Comparison of ENCODE assay signal across 33 cellular contexts in the genomic region with DNA sequence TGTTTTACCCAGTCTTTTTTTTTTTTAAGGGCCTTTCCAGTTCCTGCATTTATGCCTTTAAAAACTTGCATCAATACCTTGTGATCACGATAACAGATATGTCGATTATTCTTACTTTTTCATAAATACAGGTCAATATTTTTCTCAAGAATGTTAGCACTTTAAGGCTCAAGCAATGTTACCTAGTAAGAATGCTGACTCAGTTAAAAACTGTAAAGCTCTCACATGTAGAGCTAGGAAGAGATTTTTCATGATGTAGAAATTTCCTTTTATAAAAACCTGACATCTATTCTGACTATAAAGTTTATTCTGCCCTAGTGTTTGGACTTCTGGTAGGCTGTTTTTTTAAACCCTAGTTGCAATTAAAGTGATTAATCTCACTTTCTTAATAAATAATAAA.
"Had no signal": no experiment of that assay in that cellular context is flagged by ENCODE, and none has a peak within 500 bp of the region (broad histone marks: within the 10 kb centered on the region; RNA-seq: fewer than 3 reads in every experiment).

No MANE protein-coding gene starts in this region.

- H3K27me3 ChIP-seq: adrenal gland, body of pancreas, brain microvascular endothelial cell, breast epithelium had no signal

- H3K36me3 ChIP-seq: adrenal gland, brain microvascular endothelial cell, breast epithelium had no signal

- ATAC-seq: activated CD8-positive, alpha-beta T cell treated with anti-CD3 and anti-CD28 coated beads for 36 hours; activated naive CD4-positive, alpha-beta T cell treated with anti-CD3 and anti-CD28 coated beads, Interleukin-2, amount 50 U/mL, for 72 hours; activated T-cell treated with anti-CD3 and anti-CD28 coated beads, Interleukin-2, amount 50 U/mL, for 4 hours; activated T-cell treated with anti-CD3 and anti-CD28 coated beads, Interleukin-2, amount 50 U/mL, for 72 hours; activated T-helper 17 cell treated with anti-CD3 and anti-CD28 coated beads, Interleukin-2, amount 50 U/mL, for 72 hours; body of pancreas had no signal

- FAIRE-seq: astrocyte, TTC549 had no signal

- DNase-seq: activated B cell treated with CpG ODN at 0.5 μM for 24 hours; activated CD4-positive, alpha-beta memory T cell treated with anti-CD3 and anti-CD28 coated beads for 36 hours; activated CD4-positive, alpha-beta T cell treated with anti-CD3 and anti-CD28 coated beads for 4 hours; activated CD4-positive, alpha-beta T cell treated with anti-CD3 and anti-CD28 coated beads, Interleukin-2, amount 10 ng/mL, durations not matched to agents 24 days and 14 days; activated CD4-positive, alpha-beta T cell treated with anti-CD3 and anti-CD28 coated beads, Interleukin-2, amount 50 U/mL, for 1 hour; activated CD4-positive, alpha-beta T cell treated with anti-CD3 and anti-CD28 coated beads, Interleukin-2, amount 50 U/mL, for 4 hours; activated CD4-positive, CD25-positive, alpha-beta regulatory T cell treated with anti-CD3 and anti-CD28 coated beads, Interleukin-2, amount 50 U/mL, for 72 hours; activated CD8-positive, alpha-beta memory T cell treated with anti-CD3 and anti-CD28 coated beads, Interleukin-2, amount 50 U/mL, for 4 hours; activated CD8-positive, alpha-beta T cell treated with anti-CD3 and anti-CD28 coated beads for 36 hours; activated effector memory CD4-positive, alpha-beta T cell treated with anti-CD3 and anti-CD28 coated beads, Interleukin-2, amount 50 U/mL, for 16 hours; activated gamma-delta T cell treated with Interleukin-2 at 50 U/mL for 16 hours; activated naive CD4-positive, alpha-beta T cell; activated naive CD4-positive, alpha-beta T cell treated with anti-CD3 and anti-CD28 coated beads for 36 hours; activated naive CD4-positive, alpha-beta T cell treated with anti-CD3 and anti-CD28 coated beads, Interleukin-2, amount 50 U/mL, for 16 hours; activated naive CD8-positive, alpha-beta T cell treated with anti-CD3 and anti-CD28 coated beads for 36 hours; activated T-cell treated with anti-CD3 and anti-CD28 coated beads for 4 hours; activated T-cell treated with anti-CD3 and anti-CD28 coated beads, Interleukin-2, amount 50 U/mL, for 1 hour; activated T-cell treated with anti-CD3 and anti-CD28 coated beads, Interleukin-2, amount 50 U/mL, for 4 hours; activated T-cell treated with anti-CD3 and anti-CD28 coated beads, Interleukin-2, amount 50 U/mL, for 72 hours; adrenal gland; amniotic stem cell; aorta; body of pancreas; brain microvascular endothelial cell; central memory CD4-positive, alpha-beta T cell; T-helper 2 cell; T-helper 9 cell had no signal

- H3K27ac ChIP-seq: adrenal gland, body of pancreas, brain microvascular endothelial cell, breast epithelium, VCaP had no signal

- H3K4me1 ChIP-seq: adrenal gland, body of pancreas, breast epithelium had no signal

- H3K4me3 ChIP-seq: adrenal gland, body of pancreas, breast epithelium had no signal

- H3K9me3 ChIP-seq: body of pancreas had no signal
